Comparison of ENCODE assay signal across 8 cellular contexts in genomic region chr5:40688127-40688756, GRCh38. TPM values are rescaled to one million over a fixed set of nuclear protein-coding genes. Genes with fewer than 3 reads are reported as not detected.
DNase-seq lines count a peak whose midpoint lies in the region; ATAC-seq and TF ChIP-seq lines count a peak whose summit lies in the region.

No MANE protein-coding gene starts in this region.

- CTCF ChIA-PET in CD8-positive, alpha-beta memory T cell (lab: Charles Lee): interaction anchor here (0.9 to 4.5 kb wide), 3 partner anchors 522 to 740 kb away, joined by 3 to 21 read pairs (median 3); no protein-coding TSS in a partner anchor
- CTCF ChIA-PET in activated CD8-positive, alpha-beta T cell treated with anti-CD3 and anti-CD28 coated beads for 36 hours (lab: Charles Lee): interaction anchor here (1.0 to 1.6 kb wide), 10 partner anchors 8 to 740 kb away, joined by 3 to 7 read pairs (median 6); partner anchors contain the start of gene PTGER4

- ATAC-seq in GM19455 (IDR thresholded peaks at IDR 0.05; ENCODE audit: unreplicated experiment) (peak; percentile 97), HG03571 (IDR thresholded peaks at IDR 0.05; ENCODE audit: unreplicated experiment) (peak; percentile 88)
- peak; percentile 70 for ATAC-seq in activated CD8-positive, alpha-beta T cell treated with anti-CD3 and anti-CD28 coated beads for 36 hours

- peak; percentile 81 for TF ChIP-seq CTCF in activated CD8-positive, alpha-beta T cell treated with anti-CD3 and anti-CD28 coated beads for 36 hours (IDR thresholded peaks at IDR 0.05)

- H3K9me3 ChIP-seq in CD8-positive, alpha-beta memory T cell (ENCODE audit: low read length): no peaks in the 10 kb centered on the region
- H3K9me3 ChIP-seq in effector memory CD4-positive, alpha-beta T cell (ENCODE audit: control insufficient read depth, low read length): no peaks in the 10 kb centered on the region

- H3K4me3 ChIP-seq in CD8-positive, alpha-beta memory T cell (ENCODE audit: low read length): peak overlapping the region; percentile 1
- peak overlapping the region; percentile 43 for H3K4me3 ChIP-seq in effector memory CD4-positive, alpha-beta T cell (ENCODE audit: insufficient read depth, low read depth, low read length, poor library complexity, severe bottlenecking)

- peak overlapping the region; percentile 84 to 96 (median 94) for H3K27ac Mint-ChIP-seq in CD8-positive, alpha-beta memory T cell
- H3K27ac Mint-ChIP-seq in activated CD8-positive, alpha-beta T cell treated with anti-CD3 and anti-CD28 coated beads for 36 hours: peak overlapping the region; percentile 88

- H3K27ac ChIP-seq in CD8-positive, alpha-beta memory T cell (ENCODE audit: low read depth, low read length): no peak overlapping the region
- peak overlapping the region; percentile 65 for H3K27ac ChIP-seq in effector memory CD4-positive, alpha-beta T cell (ENCODE audit: insufficient read depth, low read length, poor library complexity, severe bottlenecking)

- peaks cover 60% of the 10 kb centered on the region for H3K4me1 ChIP-seq in CD8-positive, alpha-beta memory T cell (ENCODE audit: insufficient read depth, low read length)
- peaks cover 28% of the 10 kb centered on the region for H3K4me1 ChIP-seq in effector memory CD4-positive, alpha-beta T cell (ENCODE audit: control insufficient read depth, insufficient read depth, low read length, poor library complexity, severe bottlenecking)

- H3K27me3 ChIP-seq in CD8-positive, alpha-beta memory T cell (ENCODE audit: insufficient read depth, low read length, poor library complexity, severe bottlenecking): no peaks in the 10 kb centered on the region
- no peaks in the 10 kb centered on the region for H3K27me3 ChIP-seq in effector memory CD4-positive, alpha-beta T cell (replicated peaks; ENCODE audit: control insufficient read depth, insufficient read depth, low read length, poor library complexity, severe bottlenecking)

- H3K36me3 Mint-ChIP-seq in CD8-positive, alpha-beta memory T cell: peaks cover 10 to 85% (median 17%) of the 10 kb centered on the region in 3 donors
- H3K36me3 Mint-ChIP-seq in activated CD8-positive, alpha-beta T cell treated with anti-CD3 and anti-CD28 coated beads for 36 hours (ENCODE audit: low read depth): peaks cover 89% of the 10 kb centered on the region

- POLR2A ChIA-PET in CD8-positive, alpha-beta memory T cell (lab: Charles Lee): no interaction called here
- POLR2A ChIA-PET in activated CD8-positive, alpha-beta T cell treated with anti-CD3 and anti-CD28 coated beads for 36 hours (lab: Charles Lee): interaction anchor here (0.7 to 1.6 kb wide), 3 partner anchors 144 to 329 kb away, joined by 3 to 4 read pairs (median 3); no protein-coding TSS in a partner anchor

- H3K4me3 Mint-ChIP-seq in CD8-positive, alpha-beta memory T cell: peak overlapping the region; percentile 91 to 100 (median 98)
- H3K4me3 Mint-ChIP-seq in activated CD8-positive, alpha-beta T cell treated with anti-CD3 and anti-CD28 coated beads for 36 hours: peak overlapping the region; percentile 99

- peaks cover 80 to 93% (median 88%) of the 10 kb centered on the region in 3 donors for H3K4me1 Mint-ChIP-seq in CD8-positive, alpha-beta memory T cell
- peaks cover 62% of the 10 kb centered on the region for H3K4me1 Mint-ChIP-seq in activated CD8-positive, alpha-beta T cell treated with anti-CD3 and anti-CD28 coated beads for 36 hours (ENCODE audit: low read depth)

- peaks cover 13% of the 10 kb centered on the region for H3K36me3 ChIP-seq in CD8-positive, alpha-beta memory T cell (ENCODE audit: insufficient read depth, low read length)
- H3K36me3 ChIP-seq in effector memory CD4-positive, alpha-beta T cell (ENCODE audit: control insufficient read depth, insufficient read depth, low read length): peaks cover 24% of the 10 kb centered on the region

- H3K9me3 Mint-ChIP-seq in CD8-positive, alpha-beta memory T cell: no peaks in the 10 kb centered on the region
- H3K9me3 Mint-ChIP-seq in activated CD8-positive, alpha-beta T cell treated with anti-CD3 and anti-CD28 coated beads for 36 hours: no peaks in the 10 kb centered on the region

- H3K27me3 Mint-ChIP-seq in CD8-positive, alpha-beta memory T cell: no peaks in the 10 kb centered on the region
- H3K27me3 Mint-ChIP-seq in activated CD8-positive, alpha-beta T cell treated with anti-CD3 and anti-CD28 coated beads for 36 hours: no peaks in the 10 kb centered on the region

- DNase-seq in CD8-positive, alpha-beta memory T cell: peak; percentile 72 to 87 (median 81)
- DNase-seq in NCI-H82 (lab: John Stamatoyannopoulos, UW): peak; percentile 86
- peak; percentile 95 for DNase-seq in activated CD8-positive, alpha-beta T cell treated with anti-CD3 and anti-CD28 coated beads for 36 hours
- peak; percentile 62 to 82 (median 73) for DNase-seq in effector memory CD4-positive, alpha-beta T cell
- DNase-seq in midbrain (lab: John Stamatoyannopoulos, UW): peak; percentile 90
- DNase-seq in stimulated activated CD8-positive, alpha-beta memory T cell treated with anti-CD3 and anti-CD28 coated beads, Interleukin-2, amount 100 ng/mL, for 1 hour (ENCODE audit: low read depth in 2 of 2): peak; percentile 70 to 77

- intact Hi-C loops in activated CD8-positive, alpha-beta T cell treated with anti-CD3 and anti-CD28 coated beads for 36 hours (cut with micrococcal nuclease): loop anchor here (2.0 to 10.0 kb wide), 9 partner anchors 49 to 1483 kb away; no protein-coding TSS in a partner anchor

RNA-seq across cellular contexts. Expression of gene PTGER4, which starts 8.5 kb away (rescaled TPM):
- total RNA-seq in CD8-positive, alpha-beta memory T cell: 10 to 100 TPM; 49.5 to 53.9 TPM
- polyA plus RNA-seq in CD8-positive, alpha-beta memory T cell: 84.1 TPM
- 10 to 100 TPM; 62.8 to 62.9 TPM for total RNA-seq in activated CD8-positive, alpha-beta T cell treated with anti-CD3 and anti-CD28 coated beads for 36 hours
